Comparison of ENCODE assay signal across 26 cellular contexts in genomic region chr2:223589901-223590300, GRCh38. TPM values are rescaled to one million over a fixed set of nuclear protein-coding genes. Genes with fewer than 3 reads are reported as not detected.
"Had no signal": no experiment of that assay in that cellular context is flagged by ENCODE, and none has a peak within 500 bp of the region (broad histone marks: within the 10 kb centered on the region; RNA-seq: fewer than 3 reads in every experiment).

No MANE protein-coding gene starts in this region.

- H3K36me3 ChIP-seq: left lung, stomach, uterus had no signal

- H3K4me3 ChIP-seq: left lung, lung, smooth muscle cell, stomach, uterus had no signal

- FAIRE-seq: bronchial epithelial cell, endometrium had no signal

- H3K27me3 ChIP-seq: foreskin keratinocyte, left lung, stomach, uterus had no signal

- H3K27ac ChIP-seq: foreskin keratinocyte, left lung, stomach, uterus had no signal

- H3K9me3 ChIP-seq: left lung, stomach, uterus had no signal

- DNase-seq: activated B cell treated with CpG ODN at 0.5 μM for 24 hours; activated CD4-positive, alpha-beta T cell treated with anti-CD3 and anti-CD28 coated beads for 4 hours; activated CD4-positive, alpha-beta T cell treated with anti-CD3 and anti-CD28 coated beads, Interleukin-2, amount 50 U/mL, for 48 hours; activated CD8-positive, alpha-beta memory T cell treated with anti-CD3 and anti-CD28 coated beads, Interleukin-2, amount 50 U/mL, for 48 hours; activated naive CD4-positive, alpha-beta T cell; activated naive CD8-positive, alpha-beta T cell treated with anti-CD3 and anti-CD28 coated beads for 36 hours; activated T-cell treated with anti-CD3 and anti-CD28 coated beads, Interleukin-2, amount 50 U/mL, for 4 hours; cortex of kidney; effector CD4-positive, alpha-beta T cell; erythroblast; foreskin keratinocyte; kidney glomerular epithelial cell; left lung; naive thymus-derived CD4-positive, alpha-beta T cell; occipital lobe; posterior cingulate gyrus; stimulated activated CD4-positive, alpha-beta T cell treated with anti-CD3 and anti-CD28 coated beads, Interleukin-15, amount 100 ng/mL, for 24 hours; stomach; trophoblast cell; uterus had no signal

- H3K4me2 ChIP-seq: smooth muscle cell had no signal

RNA-seq across cellular contexts. Expression of gene SCG2, which starts 12.3 kb away (rescaled TPM):
- total RNA-seq: activated CD8-positive, alpha-beta memory T cell treated with anti-CD3 and anti-CD28 coated beads for 36 hours; activated naive CD8-positive, alpha-beta T cell treated with anti-CD3 and anti-CD28 coated beads for 36 hours; activated T-cell treated with anti-CD3 and anti-CD28 coated beads, Interleukin-2, amount 50 U/mL, for 4 hours; activated T-helper 2 cell treated with anti-CD3 and anti-CD28 coated beads, Interferon-gamma antibody, Interleukin-2, Interleukin-4, amounts not matched to agents 10 μg/mL and 5 μg/mL and 100 μg/mL, durations not matched to agents 14 hours and 24 hours and 36 hours had no signal
- polyA plus RNA-seq: naive thymus-derived CD4-positive, alpha-beta T cell had no signal
